27 cellular contexts compared by ENCODE assay signal in the genomic region with DNA sequence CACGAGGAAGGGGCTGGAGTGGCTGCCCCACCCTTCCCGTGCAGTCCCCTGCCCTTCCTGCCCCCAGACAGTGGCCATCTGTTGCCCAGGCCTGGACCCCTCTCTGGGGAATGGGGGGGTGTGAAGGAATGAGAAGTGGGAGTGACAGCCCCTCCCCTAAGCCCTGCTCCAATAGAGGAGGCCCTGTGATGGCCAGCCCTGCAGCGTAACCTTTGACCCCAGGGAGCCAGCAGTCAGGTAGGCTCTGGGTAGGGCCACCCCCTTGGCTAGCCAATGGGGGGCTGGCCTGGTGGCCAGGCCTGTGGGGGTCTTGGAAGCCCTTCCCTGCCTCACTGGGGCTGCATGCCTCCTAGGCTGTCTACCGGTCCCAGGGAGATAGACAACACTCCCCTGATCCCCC. TPM values are rescaled to one million over a fixed set of nuclear protein-coding genes. Genes with fewer than 3 reads are reported as not detected.
"Had no signal": no experiment of that assay in that cellular context is flagged by ENCODE, and none has a peak within 500 bp of the region (broad histone marks: within the 10 kb centered on the region; RNA-seq: fewer than 3 reads in every experiment).

No MANE protein-coding gene starts in this region.

- H3K36me3 ChIP-seq: Peyer's patch, SJCRH30 had no signal

- ATAC-seq: activated T-cell treated with anti-CD3 and anti-CD28 coated beads, Interleukin-2, amount 50 U/mL, for 4 hours had no signal

- H3K4me1 ChIP-seq: Peyer's patch had no signal

- H3K36me3 Mint-ChIP-seq: activated CD4-positive, alpha-beta memory T cell treated with anti-CD3 and anti-CD28 coated beads for 36 hours; activated naive CD8-positive, alpha-beta T cell treated with anti-CD3 and anti-CD28 coated beads for 36 hours had no signal

- H3K27ac ChIP-seq: Peyer's patch, RWPE1, SJCRH30, VCaP had no signal

- H3K27me3 ChIP-seq: Peyer's patch, SJCRH30 had no signal

- H3K9me3 ChIP-seq: Peyer's patch, SJCRH30, SK-N-SH had no signal

- H3K9me3 Mint-ChIP-seq: activated CD4-positive, alpha-beta memory T cell treated with anti-CD3 and anti-CD28 coated beads for 36 hours; activated CD4-positive, alpha-beta T cell treated with anti-CD3 and anti-CD28 coated beads, Interleukin-2, amount 10 ng/mL, durations not matched to agents 7 days and 5 days; activated naive CD4-positive, alpha-beta T cell treated with anti-CD3 and anti-CD28 coated beads for 36 hours; activated naive CD8-positive, alpha-beta T cell treated with anti-CD3 and anti-CD28 coated beads for 36 hours; activated T-cell treated with anti-CD3 and anti-CD28 coated beads, Interleukin-2, amount 50 U/mL, for 4 hours had no signal

- H3K27ac Mint-ChIP-seq: activated CD4-positive, alpha-beta memory T cell treated with anti-CD3 and anti-CD28 coated beads for 36 hours; activated CD4-positive, alpha-beta T cell treated with anti-CD3 and anti-CD28 coated beads, Interleukin-2, amount 10 ng/mL, durations not matched to agents 7 days and 5 days; activated naive CD4-positive, alpha-beta T cell treated with anti-CD3 and anti-CD28 coated beads for 36 hours; activated naive CD8-positive, alpha-beta T cell treated with anti-CD3 and anti-CD28 coated beads for 36 hours had no signal

- H3K4me3 Mint-ChIP-seq: activated CD4-positive, alpha-beta memory T cell treated with anti-CD3 and anti-CD28 coated beads for 36 hours; activated CD4-positive, alpha-beta T cell treated with anti-CD3 and anti-CD28 coated beads, Interleukin-2, amount 10 ng/mL, durations not matched to agents 7 days and 5 days; activated naive CD4-positive, alpha-beta T cell treated with anti-CD3 and anti-CD28 coated beads for 36 hours; activated naive CD8-positive, alpha-beta T cell treated with anti-CD3 and anti-CD28 coated beads for 36 hours; activated T-cell treated with anti-CD3 and anti-CD28 coated beads, Interleukin-2, amount 50 U/mL, for 4 hours had no signal

- H3K4me3 ChIP-seq: Peyer's patch, SJCRH30 had no signal

- DNase-seq: activated CD4-positive, alpha-beta memory T cell treated with anti-CD3 and anti-CD28 coated beads for 36 hours; activated CD4-positive, alpha-beta T cell treated with anti-CD3 and anti-CD28 coated beads, Interleukin-2, amount 10 ng/mL, durations not matched to agents 7 days and 5 days; activated CD4-positive, CD25-positive, alpha-beta regulatory T cell; activated CD8-positive, alpha-beta memory T cell treated with anti-CD3 and anti-CD28 coated beads for 24 hours; activated gamma-delta T cell; activated naive CD4-positive, alpha-beta T cell treated with anti-CD3 and anti-CD28 coated beads for 36 hours; activated naive CD8-positive, alpha-beta T cell treated with anti-CD3 and anti-CD28 coated beads for 36 hours; activated T-cell treated with anti-CD3 and anti-CD28 coated beads, Interleukin-2, amount 50 U/mL, for 4 hours; anterior cingulate cortex; KG1; NCI-H1048; NCI-H2029; NCI-H2107; NCI-H2171 treated with DMSO at 0.1 percent for 48 hours; NCI-H226; NCI-H510A; NCI-H526 treated with DMSO at 0.1 percent for 48 hours; NK-92 treated with Interleukin-12 subunit alpha and Interleukin-12 subunit beta, amount 100 ng/mL, for 24 hours; Peyer's patch; Right ventricle myocardium superior; SJCRH30; SK-N-SH; T-helper 1 cell had no signal

- H3K4me1 Mint-ChIP-seq: activated CD4-positive, alpha-beta T cell treated with anti-CD3 and anti-CD28 coated beads, Interleukin-2, amount 10 ng/mL, durations not matched to agents 7 days and 5 days; activated naive CD8-positive, alpha-beta T cell treated with anti-CD3 and anti-CD28 coated beads for 36 hours had no signal

- H3K4me2 ChIP-seq: SK-N-SH had no signal

- H3K9ac ChIP-seq: SK-N-SH had no signal

RNA-seq across cellular contexts. Expression of gene FLRT1, which starts 6.6 kb away (rescaled TPM):
- total RNA-seq: activated CD4-positive, alpha-beta T cell treated with anti-CD3 and anti-CD28 coated beads, Interleukin-2, amount 10 ng/mL, durations not matched to agents 7 days and 5 days; activated naive CD8-positive, alpha-beta T cell treated with anti-CD3 and anti-CD28 coated beads for 36 hours; activated T-cell treated with anti-CD3 and anti-CD28 coated beads, Interleukin-2, amount 50 U/mL, for 4 hours; LHCN-M2; T-helper 2 cell treated with Interferon-gamma antibody and Interleukin-4, amounts not matched to agents 100 ng/mL and 5 ng/mL, for 36 hours had no signal
